Comparison of ENCODE assay signal across 23 cellular contexts in genomic region chr6:29762051-29762450, GRCh38. TPM values are rescaled to one million over a fixed set of nuclear protein-coding genes. Genes with fewer than 3 reads are reported as not detected.
DNase-seq lines count a peak whose midpoint lies in the region; ATAC-seq, FAIRE-seq and TF ChIP-seq lines count a peak whose summit lies in the region.
"Had no signal": no experiment of that assay in that cellular context is flagged by ENCODE, and none has a peak within 500 bp of the region (broad histone marks: within the 10 kb centered on the region; RNA-seq: fewer than 3 reads in every experiment).

No MANE protein-coding gene starts in this region.

- in situ Hi-C loops in ACHN (cut with HindIII; ENCODE audit: low pct_ligation_motif_present, low pct_unique_long_range_greater_than_20kb, low sequenced_read_pairs), result no loop called here
- in situ Hi-C loops in GM13977 (cut with MboI; ENCODE audit: low pct_unique_long_range_greater_than_20kb, low sequenced_read_pairs, unreplicated experiment), result no loop called here

- no peak for TF ChIP-seq EP300 in H1 (IDR thresholded peaks at IDR 0.05; ENCODE audit: borderline replicate concordance in 1 of 2, low read depth in 2 of 2, low read length in 2 of 2)

- peak overlapping the region; percentile 68; the same call in 1 of the 2 replicates for H2BK12ac ChIP-seq in H1 (ENCODE audit: low read depth, low read length)

- no peaks in the 10 kb centered on the region for H3K36me3 ChIP-seq in H1 (ENCODE audit: control insufficient read depth in 2 of 4, insufficient read depth in 4 of 4, low read length in 3 of 4)
- no peaks in the 10 kb centered on the region for H3K36me3 ChIP-seq in lung (ENCODE audit: control insufficient read depth in 2 of 2, insufficient read depth in 2 of 2, low read length in 2 of 2)
- H3K36me3 ChIP-seq: Peyer's patch, SJSA1 had no signal

- H2BK120ac ChIP-seq in H1 (replicated peaks; ENCODE audit: low read depth, low read length), result no peak overlapping the region

- TF ChIP-seq POLR2A in H1 (IDR thresholded peaks at IDR 0.05; ENCODE audit: control extremely low read depth in 1 of 2, low read depth in 2 of 2, low read length in 2 of 2), result no peak

- peak overlapping the region; percentile 55; the same call in 1 of the 2 replicates for H2BK5ac ChIP-seq in H1 (ENCODE audit: low read depth, low read length)

- H3K4me2 ChIP-seq in H1 (ENCODE audit: insufficient read depth in 1 of 2, low read depth in 2 of 2, low read length in 2 of 2), result no peak overlapping the region
- H3K4me2 ChIP-seq: A549, GM23338 had no signal

- CTCF ChIA-PET in H1 (lab: Charles Lee; ENCODE audit: partially characterized antibody), result interaction anchor here (0.5 to 3.5 kb wide), 5 partner anchors 10 to 924 kb away, joined by 3 to 10 read pairs (median 4); no protein-coding TSS in a partner anchor

- POLR2A ChIA-PET in H1 (lab: Charles Lee; ENCODE audit: partially characterized antibody), result interaction anchor here (0.9 to 1.5 kb wide), 2 partner anchors 9 to 14 kb away, joined by 3 to 6 read pairs; no protein-coding TSS in a partner anchor

- no peak overlapping the region for H3K14ac ChIP-seq in H1 (ENCODE audit: insufficient read length)

- TF ChIP-seq RAD21 in H1 (IDR thresholded peaks at IDR 0.05 in 1 of 2, conservative IDR thresholded peaks at IDR 0.05 in 1 of 2; ENCODE audit: low read depth in 2 of 2, low read length in 2 of 2), result no peak

- no peak overlapping the region for H3K23ac ChIP-seq in H1 (ENCODE audit: insufficient read length)

- H4K91ac ChIP-seq in H1 (replicated peaks; ENCODE audit: insufficient read length, low read length), result no peak overlapping the region

- peak overlapping the region; percentile 67; the same call in 1 of the 2 replicates for H2AK5ac ChIP-seq in H1 (ENCODE audit: low read depth, low read length)

- H2BK15ac ChIP-seq in H1 (ENCODE audit: low read length), result peak overlapping the region; percentile 75; the same call in 1 of the 2 replicates

- H3K4me3 ChIP-seq in H1 (ENCODE audit: extremely low read depth in 1 of 4, insufficient read depth in 2 of 4, low read depth in 3 of 4, low read length in 4 of 4) (no peak overlapping the region), lung (no peak overlapping the region)
- H3K4me3 ChIP-seq: A549, GM23338, Peyer's patch, SJSA1 had no signal

- H2BK20ac ChIP-seq in H1 (ENCODE audit: low read length), result peak overlapping the region; percentile 97; the same call in 1 of the 2 replicates

- peaks cover 11 to 28% (median 20%) of the 10 kb centered on the region in 4 experiments for H3K4me1 ChIP-seq in H1 (replicated peaks in 1 of 4; ENCODE audit: control insufficient read depth in 3 of 4, insufficient read depth in 4 of 4, low read length in 3 of 4)
- peaks cover 0 to 6% of the 10 kb centered on the region in 2 donors for H3K4me1 ChIP-seq in lung (ENCODE audit: control insufficient read depth in 2 of 2, insufficient read depth in 2 of 2, low read length in 2 of 2)
- H3K4me1 ChIP-seq: Peyer's patch, SJSA1 had no signal

- H3K27me3 ChIP-seq in H1 (replicated peaks in 1 of 4; ENCODE audit: control insufficient read depth in 3 of 4, extremely low read depth in 1 of 4, insufficient read depth in 3 of 4, low read length in 3 of 4), result no peaks in the 10 kb centered on the region
- H3K27me3 ChIP-seq in lung (ENCODE audit: control insufficient read depth, insufficient read depth), result no peaks in the 10 kb centered on the region
- H3K27me3 ChIP-seq: Peyer's patch, SJSA1 had no signal

- peak; percentile 11 for DNase-seq in ACHN
- DNase-seq in HT1080 (ENCODE audit: low read depth), result peak; percentile 11
- no peak for DNase-seq in H1 (ENCODE audit: low read depth in 1 of 2, low spot score in 2 of 2)
- DNase-seq in lung (ENCODE audit: low spot score), result peak; percentile 11
- no peak for DNase-seq in GM13977 (ENCODE audit: low spot score)
- DNase-seq in DMS114 treated with DMSO at 0.1 percent for 48 hours (lab: John Stamatoyannopoulos, UW; ENCODE audit: unreplicated experiment), result no peak
- no peak for DNase-seq in activated T-cell treated with anti-CD3 and anti-CD28 coated beads, Interleukin-2, amount 50 U/mL, for 48 hours
- DNase-seq: CD4-positive, CD25-positive, alpha-beta regulatory T cell; COR-L47; DMS153; HCEC 1CT; NCI-H1105 treated with DMSO at 0.1 percent for 48 hours; NCI-H2029 treated with DMSO at 0.1 percent for 48 hours; NCI-H2171; NCI-H524 treated with DMSO at 0.1 percent for 48 hours; Peyer's patch had no signal

- no peak for FAIRE-seq in H1 (lab: Jason Lieb, UNC)
- FAIRE-seq: A549, GM12891, HTR-8/SVneo had no signal

- 64% methylated on average over 4 of the region's 4 CpGs; no CpG with 5 or more reads in 1 of the 2 experiments for WGBS in H1 (ENCODE audit: extremely low coverage in 1 of 2, insufficient coverage in 1 of 2, insufficient read length in 1 of 2, insufficient replicate concordance in 2 of 2, low coverage in 1 of 2, low lambda C conversion rate in 2 of 2, missing lambda C conversion rate in 1 of 2), 2 experiments
- 42 to 77% methylated on average over 4 of the region's 4 CpGs for WGBS in lung, 2 donors

- no peak overlapping the region for H3K27ac ChIP-seq in H1 (ENCODE audit: low read depth, low read length)
- no peak overlapping the region for H3K27ac ChIP-seq in lung (ENCODE audit: low read depth in 1 of 2, low read length in 1 of 2)
- H3K27ac ChIP-seq: A549, Peyer's patch, SJSA1 had no signal

- ATAC-seq in lung (ENCODE audit: insufficient read depth, low FRiP score), result no peak
- ATAC-seq: A549, Right ventricle myocardium inferior had no signal

- no peak overlapping the region for H2AFZ ChIP-seq in H1 (ENCODE audit: low read length)
- H2AFZ ChIP-seq: GM23338 had no signal

- no peak overlapping the region for H4K5ac ChIP-seq in H1 (ENCODE audit: insufficient read length, low read depth, low read length)

- no peaks in the 10 kb centered on the region for H3K9me3 ChIP-seq in H1 (ENCODE audit: insufficient read depth in 2 of 2, low read depth in 1 of 2, low read length in 1 of 2)
- no peaks in the 10 kb centered on the region for H3K9me3 ChIP-seq in lung (ENCODE audit: control insufficient read depth in 2 of 2, insufficient read depth in 1 of 2, low read length in 1 of 2)
- H3K9me3 ChIP-seq: A549, Peyer's patch, SJSA1 had no signal

- H3K18ac ChIP-seq in H1 (ENCODE audit: extremely low read depth, low read length), result peak overlapping the region; percentile 26; the same call in 1 of the 2 replicates

- H4K8ac ChIP-seq in H1 (ENCODE audit: extremely low read depth, insufficient read depth, low read length), result no peak overlapping the region; the same call in 1 of the 2 replicates

- H3K23me2 ChIP-seq in H1 (ENCODE audit: low read depth, low read length), result no peaks in the 10 kb centered on the region

- no peaks in the 10 kb centered on the region for H3K79me1 ChIP-seq in H1 (ENCODE audit: low read depth, low read length)

- TF ChIP-seq CTCF in H1 (IDR thresholded peaks at IDR 0.05; ENCODE audit: control extremely low read depth in 1 of 3, insufficient read depth in 1 of 3, low read depth in 1 of 3, low read length in 3 of 3), result no peak
- TF ChIP-seq CTCF in lung (IDR thresholded peaks at IDR 0.05; ENCODE audit: control extremely low read depth, extremely low read depth), result no peak
- TF ChIP-seq CTCF in GM13977 (IDR thresholded peaks at IDR 0.05; ENCODE audit: extremely low read depth, insufficient read depth, missing control alignments), result no peak

- no peak overlapping the region for H3K56ac ChIP-seq in H1 (replicated peaks; ENCODE audit: insufficient read length, low read depth, low read length)

- no peaks in the 10 kb centered on the region for H3K79me2 ChIP-seq in H1 (ENCODE audit: control insufficient read depth in 1 of 2, insufficient read depth in 2 of 2, low read length in 2 of 2)

- no peaks in the 10 kb centered on the region for H4K20me1 ChIP-seq in H1 (replicated peaks in 1 of 2; ENCODE audit: control insufficient read depth in 1 of 2, insufficient read depth in 2 of 2, low read length in 2 of 2)

- H3K4ac ChIP-seq in H1 (replicated peaks; ENCODE audit: insufficient read length, low read depth, low read length), result no peak overlapping the region

- H3K9ac ChIP-seq in H1 (replicated peaks in 1 of 4; ENCODE audit: extremely low read depth in 1 of 4, low read depth in 3 of 4, low read length in 3 of 4), result no peak overlapping the region

TF ChIP-seq in H1, 55 proteins besides CTCF, POLR2A, EP300 and RAD21:
- TF ChIP-seq ATF3 (IDR thresholded peaks at IDR 0.05; ENCODE audit: insufficient read depth, low read depth, low read length) (no peak), RFX5 (IDR thresholded peaks at IDR 0.05; ENCODE audit: borderline replicate concordance, low read depth, low read length) (no peak), CREB1 (IDR thresholded peaks at IDR 0.05) (no peak), BCL11A (IDR thresholded peaks at IDR 0.05; ENCODE audit: low read depth in 2 of 2, low read length in 2 of 2) (no peak)

RNA-seq across cellular contexts. Expression of gene HLA-F, which starts 38.8 kb away (rescaled TPM):
- 0.40 and 0.90 TPM in 2 replicates for total RNA-seq in HT1080 (2014; rRNA removed; shearing (Covaris generic))
- 2.4 and 2.6 TPM in 2 replicates for polyA plus RNA-seq in HT1080 (2015; cell fraction: cytosol; rRNA removed)
- 8.9 and 10.3 TPM in 2 replicates for polyA plus RNA-seq in HT1080 (2015; cell fraction: nucleus; rRNA removed)
- total RNA-seq in H1 (2021; fragmentation: NEBNext Ultra II Directional; extraction: Animal tissue kit (Norgen Biotek cat#: 25700)), result 6.5 and 9.6 TPM in 2 replicates
- 8.9 and 11.7 TPM in 2 replicates for polyA plus RNA-seq in H1 (2011; rRNA removed)
- 13.2 TPM for polyA plus RNA-seq in H1 (2011; cell fraction: cytosol; rRNA removed)
- 32.8 TPM for polyA plus RNA-seq in H1 (2011; cell fraction: nucleus; rRNA removed)
- 7.1 to 15.9 TPM (median 12.2 TPM) in 4 replicates for polyA plus RNA-seq in H1 (2012, experiment 1 of 2)
- 9.8 TPM for polyA plus RNA-seq in H1 (2012, experiment 2 of 2)
- 21.2 TPM for polyA plus RNA-seq in H1 (2013, experiment 1 of 2)
- polyA plus RNA-seq in H1 (2013, experiment 2 of 2), result 21.4 TPM
- polyA minus RNA-seq in H1 (2011; rRNA and poly(A)+ RNA removed), result 3.5 and 4.5 TPM in 2 replicates
- not detected for polyA minus RNA-seq in H1 (2011; cell fraction: cytosol; rRNA and poly(A)+ RNA removed)
- 7.2 TPM for polyA minus RNA-seq in H1 (2011; cell fraction: nucleus; rRNA and poly(A)+ RNA removed)
- 100 to 1,000 TPM in 1 of 2 donors, 10 to 100 TPM in 1; 76.2 to 102 TPM for total RNA-seq in lung
- 100 to 1,000 TPM; 205 to 451 TPM for polyA plus RNA-seq in lung
- total RNA-seq: G401 had no signal

Comparison
In these comparisons a context has a peak if more than half of its experiments do, and no peak if none do; other contexts are left out.
1. DNase-seq: peak in ACHN (single experiment), HT1080 (single experiment) and lung (single experiment); none in H1 (0 of 2), GM13977 (single experiment), DMS114 treated with DMSO at 0.1 percent for 48 hours (single experiment) and activated T-cell treated with anti-CD3 and anti-CD28 coated beads, Interleukin-2, amount 50 U/mL, for 48 hours (0 of 2).